In the genomic region with DNA sequence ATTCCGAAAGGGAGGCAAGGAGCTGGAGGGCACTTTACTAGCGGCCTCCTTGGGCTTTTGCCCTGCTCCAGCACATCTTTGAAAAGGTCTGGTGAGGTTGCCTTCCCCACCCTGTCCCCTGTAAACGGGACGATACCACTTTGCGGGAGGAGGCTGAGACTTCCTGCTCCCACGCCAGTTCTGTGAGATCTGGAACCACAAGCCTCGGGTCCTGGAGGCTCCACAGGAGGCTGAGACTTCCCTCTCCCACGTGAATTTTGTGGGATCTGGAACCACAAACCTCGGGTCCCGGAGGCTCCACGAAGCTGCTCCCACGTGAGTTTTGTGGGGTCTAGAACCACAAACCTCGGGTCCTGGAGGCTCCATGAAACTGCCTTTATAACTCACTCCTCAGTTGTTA, we compare ENCODE assay signal across 15 cellular contexts.
"Had no signal": no experiment of that assay in that cellular context is flagged by ENCODE, and none has a peak within 500 bp of the region (broad histone marks: within the 10 kb centered on the region; RNA-seq: fewer than 3 reads in every experiment).

No MANE protein-coding gene starts in this region.

- H3K9me3 Mint-ChIP-seq: activated naive CD4-positive, alpha-beta T cell treated with anti-CD3 and anti-CD28 coated beads, Interleukin-2, amount 50 U/mL, for 24 hours had no signal

- H3K4me3 Mint-ChIP-seq: activated CD8-positive, alpha-beta T cell treated with anti-CD3 and anti-CD28 coated beads, Interleukin-2, amount 10 ng/mL, durations not matched to agents 7 days and 5 days; activated naive CD4-positive, alpha-beta T cell treated with anti-CD3 and anti-CD28 coated beads, Interleukin-2, amount 50 U/mL, for 24 hours; memory B cell; naive thymus-derived CD8-positive, alpha-beta T cell had no signal

- H3K27me3 ChIP-seq: adrenal gland, cardiac muscle cell, gastroesophageal sphincter, right lobe of liver, uterus had no signal

- ATAC-seq: activated CD8-positive, alpha-beta T cell treated with anti-CD3 and anti-CD28 coated beads, Interleukin-2, amount 10 ng/mL, durations not matched to agents 7 days and 5 days; gastroesophageal sphincter; left lung; naive thymus-derived CD8-positive, alpha-beta T cell; right lobe of liver had no signal

- H3K4me1 ChIP-seq: adrenal gland, left lung, right lobe of liver, uterus had no signal

- H3K36me3 ChIP-seq: adrenal gland, cardiac muscle cell, gastroesophageal sphincter, left lung, right lobe of liver, stomach, uterus had no signal

- H3K9me3 ChIP-seq: adrenal gland, gastroesophageal sphincter, left lung, right lobe of liver, stomach, uterus had no signal

- H3K27ac ChIP-seq: adrenal gland, cardiac muscle cell, left lung, right lobe of liver, stomach, uterus had no signal

- DNase-seq: activated CD8-positive, alpha-beta T cell treated with anti-CD3 and anti-CD28 coated beads, Interleukin-2, amount 10 ng/mL, durations not matched to agents 7 days and 5 days; activated T-cell treated with anti-CD3 and anti-CD28 coated beads for 4 hours; erythroblast; stimulated activated CD4-positive, alpha-beta T cell treated with anti-CD3 and anti-CD28 coated beads, Interleukin-2, amount 100 ng/mL, for 24 hours had no signal

- H3K27me3 Mint-ChIP-seq: activated naive CD4-positive, alpha-beta T cell treated with anti-CD3 and anti-CD28 coated beads, Interleukin-2, amount 50 U/mL, for 24 hours; naive thymus-derived CD8-positive, alpha-beta T cell had no signal

- H3K27ac Mint-ChIP-seq: activated CD8-positive, alpha-beta T cell treated with anti-CD3 and anti-CD28 coated beads, Interleukin-2, amount 10 ng/mL, durations not matched to agents 7 days and 5 days; activated naive CD4-positive, alpha-beta T cell treated with anti-CD3 and anti-CD28 coated beads, Interleukin-2, amount 50 U/mL, for 24 hours; memory B cell; progenitor cell of endocrine pancreas had no signal

- H3K4me1 Mint-ChIP-seq: memory B cell had no signal

- H3K4me3 ChIP-seq: adrenal gland, cardiac muscle cell, gastroesophageal sphincter, left lung, right lobe of liver, stomach, uterus had no signal

- H3K36me3 Mint-ChIP-seq: activated naive CD4-positive, alpha-beta T cell treated with anti-CD3 and anti-CD28 coated beads, Interleukin-2, amount 50 U/mL, for 24 hours; naive thymus-derived CD8-positive, alpha-beta T cell had no signal
